ENCODE assay signal across 16 cellular contexts in the genomic region with DNA sequence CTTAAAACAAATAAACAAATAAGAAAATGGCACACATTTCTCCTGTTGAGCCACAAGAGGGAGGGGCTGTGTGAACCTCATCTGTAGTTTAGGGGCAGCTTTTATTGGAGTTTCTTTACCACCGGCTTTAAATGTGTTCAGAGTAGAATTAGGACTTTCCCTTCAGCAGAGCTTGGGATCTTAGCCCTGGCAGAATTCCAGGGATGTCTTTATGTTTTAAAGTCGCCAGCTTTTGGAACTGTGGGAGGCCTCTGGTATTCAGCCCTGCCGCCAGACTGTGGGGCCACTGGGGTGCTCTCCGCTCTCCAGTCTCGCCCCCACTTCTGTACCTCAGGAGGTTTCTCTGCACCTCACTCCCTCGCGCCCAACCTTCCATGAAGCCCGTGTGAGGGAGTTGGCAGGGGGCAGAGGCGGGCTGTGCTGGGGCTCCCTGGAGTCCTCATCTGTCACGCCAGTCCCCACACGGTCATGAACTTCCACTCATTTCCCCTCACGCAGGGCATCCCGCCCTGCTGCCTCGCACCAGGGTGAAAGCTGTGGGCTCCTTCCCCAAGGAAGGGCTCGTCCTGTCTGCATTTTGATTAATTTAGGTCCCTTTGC. TPM values are rescaled to one million over a fixed set of nuclear protein-coding genes. Genes with fewer than 3 reads are reported as not detected.
"Had no signal": no experiment of that assay in that cellular context is flagged by ENCODE, and none has a peak within 500 bp of the region (broad histone marks: within the 10 kb centered on the region; RNA-seq: fewer than 3 reads in every experiment).

No MANE protein-coding gene starts in this region.

- ATAC-seq: activated naive CD8-positive, alpha-beta T cell treated with anti-CD3 and anti-CD28 coated beads, Interleukin-2, amount 50 U/mL, for 24 hours; activated T-cell treated with anti-CD3 and anti-CD28 coated beads, Interleukin-2, amount 50 U/mL, for 72 hours; left cardiac atrium; natural killer cell; psoas muscle had no signal

- H3K4me3 ChIP-seq: psoas muscle had no signal

- H3K27ac ChIP-seq: psoas muscle had no signal

- H3K9me3 ChIP-seq: psoas muscle had no signal

- DNase-seq: activated CD4-positive, alpha-beta T cell treated with anti-CD3 and anti-CD28 coated beads for 1 hour; activated CD4-positive, alpha-beta T cell treated with anti-CD3 and anti-CD28 coated beads, Interleukin-2, amount 50 U/mL, for 48 hours; activated gamma-delta T cell treated with Interleukin-2 at 50 U/mL for 16 hours; activated naive CD8-positive, alpha-beta T cell treated with anti-CD3 and anti-CD28 coated beads, Interleukin-2, amount 50 U/mL, for 24 hours; activated T-cell treated with anti-CD3 and anti-CD28 coated beads, Interleukin-2, amount 50 U/mL, for 72 hours; central memory CD4-positive, alpha-beta T cell; endodermal cell; immature natural killer cell; left cardiac atrium; natural killer cell; psoas muscle; stimulated activated CD4-positive, alpha-beta T cell treated with anti-CD3 and anti-CD28 coated beads, Interleukin-12 subunit alpha, Interleukin-12 subunit beta, amount 100 ng/mL, for 4 hours; stimulated activated naive CD4-positive, alpha-beta T cell had no signal

- H3K27me3 Mint-ChIP-seq: activated naive CD8-positive, alpha-beta T cell treated with anti-CD3 and anti-CD28 coated beads, Interleukin-2, amount 50 U/mL, for 24 hours; dendritic cell treated with granulocyte-macrophage colony-stimulating factor and Interleukin-4, amounts not matched to agents 40 ng/mL and 50 ng/mL, for 4 days had no signal

- H3K27ac Mint-ChIP-seq: activated naive CD8-positive, alpha-beta T cell treated with anti-CD3 and anti-CD28 coated beads, Interleukin-2, amount 50 U/mL, for 24 hours; activated T-cell treated with anti-CD3 and anti-CD28 coated beads, Interleukin-2, amount 50 U/mL, for 72 hours; dendritic cell treated with granulocyte-macrophage colony-stimulating factor and Interleukin-4, amounts not matched to agents 40 ng/mL and 50 ng/mL, for 4 days; endodermal cell had no signal

- H3K4me1 Mint-ChIP-seq: endodermal cell had no signal

- H3K4me3 Mint-ChIP-seq: activated naive CD8-positive, alpha-beta T cell treated with anti-CD3 and anti-CD28 coated beads, Interleukin-2, amount 50 U/mL, for 24 hours; activated T-cell treated with anti-CD3 and anti-CD28 coated beads, Interleukin-2, amount 50 U/mL, for 72 hours; dendritic cell treated with granulocyte-macrophage colony-stimulating factor and Interleukin-4, amounts not matched to agents 40 ng/mL and 50 ng/mL, for 4 days; endodermal cell; immature natural killer cell; natural killer cell had no signal

- H3K9me3 Mint-ChIP-seq: activated naive CD8-positive, alpha-beta T cell treated with anti-CD3 and anti-CD28 coated beads, Interleukin-2, amount 50 U/mL, for 24 hours; activated T-cell treated with anti-CD3 and anti-CD28 coated beads, Interleukin-2, amount 50 U/mL, for 72 hours; dendritic cell treated with granulocyte-macrophage colony-stimulating factor and Interleukin-4, amounts not matched to agents 40 ng/mL and 50 ng/mL, for 4 days; endodermal cell; immature natural killer cell; natural killer cell had no signal

RNA-seq across cellular contexts. Expression of a gene that starts 31.5 kb away (rescaled TPM):
- total RNA-seq: activated T-cell treated with anti-CD3 and anti-CD28 coated beads, Interleukin-2, amount 50 U/mL, for 72 hours; natural killer cell had no signal

RNA-seq across cellular contexts. Expression of a gene that starts 46.9 kb away (rescaled TPM):
- total RNA-seq: activated T-cell treated with anti-CD3 and anti-CD28 coated beads, Interleukin-2, amount 50 U/mL, for 72 hours; lung microvascular endothelial cell; omental fat pad; psoas muscle had no signal
